1 cellular context compared by ENCODE assay signal in genomic region chr10:96044686-96045085, GRCh38.
TF ChIP-seq lines count a peak whose summit lies in the region.

No MANE protein-coding gene starts in this region.

TF ChIP-seq in GM12878, 131 proteins besides CTCF, POLR2A, EP300 and RAD21 (continued from another document):
- TF ChIP-seq, protein P1, sequence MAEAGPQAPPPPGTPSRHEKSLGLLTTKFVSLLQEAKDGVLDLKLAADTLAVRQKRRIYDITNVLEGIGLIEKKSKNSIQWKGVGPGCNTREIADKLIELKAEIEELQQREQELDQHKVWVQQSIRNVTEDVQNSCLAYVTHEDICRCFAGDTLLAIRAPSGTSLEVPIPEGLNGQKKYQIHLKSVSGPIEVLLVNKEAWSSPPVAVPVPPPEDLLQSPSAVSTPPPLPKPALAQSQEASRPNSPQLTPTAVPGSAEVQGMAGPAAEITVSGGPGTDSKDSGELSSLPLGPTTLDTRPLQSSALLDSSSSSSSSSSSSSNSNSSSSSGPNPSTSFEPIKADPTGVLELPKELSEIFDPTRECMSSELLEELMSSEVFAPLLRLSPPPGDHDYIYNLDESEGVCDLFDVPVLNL (IDR thresholded peaks at IDR 0.05; ENCODE audit: low read depth, low read length), result no peak
- TF ChIP-seq SUZ12 (IDR thresholded peaks at IDR 0.05; ENCODE audit: unreplicated experiment) (no peak), SREBF2 (IDR thresholded peaks at IDR 0.05; ENCODE audit: low read length) (no peak), HCFC1 (IDR thresholded peaks at IDR 0.05; ENCODE audit: low read length) (no peak), FOXM1 (IDR thresholded peaks at IDR 0.05; ENCODE audit: low read depth, low read length) (no peak), JUND (IDR thresholded peaks at IDR 0.05; ENCODE audit: low read depth, low read length) (no peak), CBX3 (IDR thresholded peaks at IDR 0.05; ENCODE audit: borderline replicate concordance, low read depth) (no peak), TCF3 (IDR thresholded peaks at IDR 0.05; ENCODE audit: borderline replicate concordance, insufficient read depth, low read depth, low read length) (no peak), NRF1 (conservative IDR thresholded peaks at IDR 0.05; ENCODE audit: low read depth, low read length) (no peak), RBBP5 (conservative IDR thresholded peaks at IDR 0.05) (no peak)
- TF ChIP-seq, protein P2, sequence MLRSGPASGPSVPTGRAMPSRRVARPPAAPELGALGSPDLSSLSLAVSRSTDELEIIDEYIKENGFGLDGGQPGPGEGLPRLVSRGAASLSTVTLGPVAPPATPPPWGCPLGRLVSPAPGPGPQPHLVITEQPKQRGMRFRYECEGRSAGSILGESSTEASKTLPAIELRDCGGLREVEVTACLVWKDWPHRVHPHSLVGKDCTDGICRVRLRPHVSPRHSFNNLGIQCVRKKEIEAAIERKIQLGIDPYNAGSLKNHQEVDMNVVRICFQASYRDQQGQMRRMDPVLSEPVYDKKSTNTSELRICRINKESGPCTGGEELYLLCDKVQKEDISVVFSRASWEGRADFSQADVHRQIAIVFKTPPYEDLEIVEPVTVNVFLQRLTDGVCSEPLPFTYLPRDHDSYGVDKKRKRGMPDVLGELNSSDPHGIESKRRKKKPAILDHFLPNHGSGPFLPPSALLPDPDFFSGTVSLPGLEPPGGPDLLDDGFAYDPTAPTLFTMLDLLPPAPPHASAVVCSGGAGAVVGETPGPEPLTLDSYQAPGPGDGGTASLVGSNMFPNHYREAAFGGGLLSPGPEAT (IDR thresholded peaks at IDR 0.05; ENCODE audit: low read depth), result no peak
- TF ChIP-seq, protein P3, sequence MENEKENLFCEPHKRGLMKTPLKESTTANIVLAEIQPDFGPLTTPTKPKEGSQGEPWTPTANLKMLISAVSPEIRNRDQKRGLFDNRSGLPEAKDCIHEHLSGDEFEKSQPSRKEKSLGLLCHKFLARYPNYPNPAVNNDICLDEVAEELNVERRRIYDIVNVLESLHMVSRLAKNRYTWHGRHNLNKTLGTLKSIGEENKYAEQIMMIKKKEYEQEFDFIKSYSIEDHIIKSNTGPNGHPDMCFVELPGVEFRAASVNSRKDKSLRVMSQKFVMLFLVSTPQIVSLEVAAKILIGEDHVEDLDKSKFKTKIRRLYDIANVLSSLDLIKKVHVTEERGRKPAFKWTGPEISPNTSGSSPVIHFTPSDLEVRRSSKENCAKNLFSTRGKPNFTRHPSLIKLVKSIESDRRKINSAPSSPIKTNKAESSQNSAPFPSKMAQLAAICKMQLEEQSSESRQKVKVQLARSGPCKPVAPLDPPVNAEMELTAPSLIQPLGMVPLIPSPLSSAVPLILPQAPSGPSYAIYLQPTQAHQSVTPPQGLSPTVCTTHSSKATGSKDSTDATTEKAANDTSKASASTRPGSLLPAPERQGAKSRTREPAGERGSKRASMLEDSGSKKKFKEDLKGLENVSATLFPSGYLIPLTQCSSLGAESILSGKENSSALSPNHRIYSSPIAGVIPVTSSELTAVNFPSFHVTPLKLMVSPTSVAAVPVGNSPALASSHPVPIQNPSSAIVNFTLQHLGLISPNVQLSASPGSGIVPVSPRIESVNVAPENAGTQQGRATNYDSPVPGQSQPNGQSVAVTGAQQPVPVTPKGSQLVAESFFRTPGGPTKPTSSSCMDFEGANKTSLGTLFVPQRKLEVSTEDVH (IDR thresholded peaks at IDR 0.05; ENCODE audit: low read depth, partially characterized antibody), result no peak
- TF ChIP-seq, protein P4, sequence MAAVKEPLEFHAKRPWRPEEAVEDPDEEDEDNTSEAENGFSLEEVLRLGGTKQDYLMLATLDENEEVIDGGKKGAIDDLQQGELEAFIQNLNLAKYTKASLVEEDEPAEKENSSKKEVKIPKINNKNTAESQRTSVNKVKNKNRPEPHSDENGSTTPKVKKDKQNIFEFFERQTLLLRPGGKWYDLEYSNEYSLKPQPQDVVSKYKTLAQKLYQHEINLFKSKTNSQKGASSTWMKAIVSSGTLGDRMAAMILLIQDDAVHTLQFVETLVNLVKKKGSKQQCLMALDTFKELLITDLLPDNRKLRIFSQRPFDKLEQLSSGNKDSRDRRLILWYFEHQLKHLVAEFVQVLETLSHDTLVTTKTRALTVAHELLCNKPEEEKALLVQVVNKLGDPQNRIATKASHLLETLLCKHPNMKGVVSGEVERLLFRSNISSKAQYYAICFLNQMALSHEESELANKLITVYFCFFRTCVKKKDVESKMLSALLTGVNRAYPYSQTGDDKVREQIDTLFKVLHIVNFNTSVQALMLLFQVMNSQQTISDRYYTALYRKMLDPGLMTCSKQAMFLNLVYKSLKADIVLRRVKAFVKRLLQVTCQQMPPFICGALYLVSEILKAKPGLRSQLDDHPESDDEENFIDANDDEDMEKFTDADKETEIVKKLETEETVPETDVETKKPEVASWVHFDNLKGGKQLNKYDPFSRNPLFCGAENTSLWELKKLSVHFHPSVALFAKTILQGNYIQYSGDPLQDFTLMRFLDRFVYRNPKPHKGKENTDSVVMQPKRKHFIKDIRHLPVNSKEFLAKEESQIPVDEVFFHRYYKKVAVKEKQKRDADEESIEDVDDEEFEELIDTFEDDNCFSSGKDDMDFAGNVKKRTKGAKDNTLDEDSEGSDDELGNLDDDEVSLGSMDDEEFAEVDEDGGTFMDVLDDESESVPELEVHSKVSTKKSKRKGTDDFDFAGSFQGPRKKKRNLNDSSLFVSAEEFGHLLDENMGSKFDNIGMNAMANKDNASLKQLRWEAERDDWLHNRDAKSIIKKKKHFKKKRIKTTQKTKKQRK (IDR thresholded peaks at IDR 0.05; ENCODE audit: low read depth, low read length), result no peak
